15 cellular contexts compared by ENCODE assay signal in the genomic region with DNA sequence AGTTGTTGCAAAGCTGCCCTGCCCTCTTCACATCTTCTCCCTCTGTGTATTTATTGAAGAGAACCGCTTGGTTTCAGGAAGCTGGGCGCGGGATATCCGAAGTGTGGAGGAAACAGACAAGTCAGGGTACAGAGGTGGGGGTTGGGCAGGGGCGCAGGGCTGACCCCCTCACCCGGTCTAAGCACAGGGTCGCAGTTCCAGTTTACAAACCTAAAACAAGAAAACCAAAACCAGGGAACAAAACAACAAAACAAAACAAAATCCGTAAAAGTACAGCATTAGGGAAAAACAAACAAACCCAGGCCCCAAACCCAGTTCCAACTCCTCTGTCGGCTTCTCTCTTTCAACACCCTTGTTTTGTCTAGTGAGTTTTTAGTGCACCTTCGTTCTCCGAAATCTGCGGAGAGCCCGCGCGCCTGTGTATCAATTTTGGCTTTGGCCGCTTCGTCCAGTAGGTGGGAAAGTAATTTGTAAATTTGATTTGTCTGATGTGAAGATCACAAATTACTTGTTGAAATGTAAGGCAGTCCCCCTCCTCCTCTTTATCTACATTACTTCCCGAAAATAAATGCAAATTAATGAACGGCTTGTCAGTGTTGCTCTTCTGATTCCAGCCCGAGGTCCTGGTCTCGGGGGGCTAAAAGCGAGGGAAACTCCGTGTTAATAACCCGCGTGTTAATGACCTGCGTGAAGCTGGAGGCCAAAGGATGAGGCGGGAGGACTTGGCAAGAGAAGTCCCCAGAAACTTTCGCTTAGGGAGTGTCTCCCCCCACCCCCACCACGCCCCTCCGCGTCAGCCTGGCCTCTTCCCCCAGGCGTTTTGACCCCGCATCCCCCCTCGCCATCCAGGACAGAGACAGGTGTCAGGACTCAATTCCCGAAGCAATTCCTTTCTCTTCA. TPM values are rescaled to one million over a fixed set of nuclear protein-coding genes. Genes with fewer than 3 reads are reported as not detected.
DNase-seq lines count a peak whose midpoint lies in the region; ATAC-seq and TF ChIP-seq lines count a peak whose summit lies in the region.
"Had no signal": no experiment of that assay in that cellular context is flagged by ENCODE, and none has a peak within 500 bp of the region (broad histone marks: within the 10 kb centered on the region; RNA-seq: fewer than 3 reads in every experiment).

No MANE protein-coding gene starts in this region.

- H3K36me3 Mint-ChIP-seq in stimulated activated naive CD8-positive, alpha-beta T cell treated with anti-CD3 and anti-CD28 coated beads, Interleukin-15, Interleukin-2, amounts not matched to agents 100 ng/mL and 50 ng/mL, for 24 hours (ENCODE audit: low read depth), result peaks cover 4% of the 10 kb centered on the region
- peaks cover 4% of the 10 kb centered on the region for H3K36me3 Mint-ChIP-seq in activated CD4-positive, alpha-beta memory T cell treated with anti-CD3 and anti-CD28 coated beads for 36 hours
- peaks cover 0 to 4% (median 0%) of the 10 kb centered on the region in 3 donors for H3K36me3 Mint-ChIP-seq in immature natural killer cell
- H3K36me3 Mint-ChIP-seq in type B pancreatic cell, result peaks cover 25% of the 10 kb centered on the region

- peaks cover 57 to 100% (median 96%) of the 10 kb centered on the region in 3 donors for H3K27me3 ChIP-seq in stomach

- H3K4me3 ChIP-seq in stomach, result peak overlapping the region in 2 of 4 donors; percentile 28 to 38

- ATAC-seq in stimulated activated naive CD8-positive, alpha-beta T cell treated with anti-CD3 and anti-CD28 coated beads, Interleukin-15, Interleukin-2, amounts not matched to agents 100 U/mL and 50 U/mL, for 24 hours, result no peak
- ATAC-seq in HG03159 (IDR thresholded peaks at IDR 0.05; ENCODE audit: unreplicated experiment), result no peak
- no peak for ATAC-seq in GM21737 (IDR thresholded peaks at IDR 0.05; ENCODE audit: unreplicated experiment)
- ATAC-seq: activated CD4-positive, CD25-positive, alpha-beta regulatory T cell treated with anti-CD3 and anti-CD28 coated beads, Interleukin-2, amount 50 U/mL, for 24 hours had no signal

- H3K27ac ChIP-seq in stomach, result no peak overlapping the region
- H3K27ac ChIP-seq: adrenal gland, C4-2B, heart left ventricle had no signal

- DNase-seq in stimulated activated naive CD8-positive, alpha-beta T cell treated with anti-CD3 and anti-CD28 coated beads, Interleukin-15, Interleukin-2, amounts not matched to agents 100 U/mL and 50 U/mL, for 24 hours, result no peak
- no peak for DNase-seq in activated CD4-positive, alpha-beta memory T cell treated with anti-CD3 and anti-CD28 coated beads for 36 hours
- DNase-seq in immature natural killer cell (no peak), type B pancreatic cell (ENCODE audit: extremely low spot score, unreplicated experiment) (no peak), stomach (no peak)
- DNase-seq: adrenal gland; effector CD4-positive, alpha-beta T cell; NCI-H510A treated with DMSO at 0.1 percent for 48 hours had no signal

- H3K27ac Mint-ChIP-seq in stimulated activated naive CD8-positive, alpha-beta T cell treated with anti-CD3 and anti-CD28 coated beads, Interleukin-15, Interleukin-2, amounts not matched to agents 100 ng/mL and 50 ng/mL, for 24 hours, result peak overlapping the region; percentile 45
- peak overlapping the region; percentile 7 for H3K27ac Mint-ChIP-seq in activated CD4-positive, alpha-beta memory T cell treated with anti-CD3 and anti-CD28 coated beads for 36 hours
- H3K27ac Mint-ChIP-seq in immature natural killer cell (no peak overlapping the region), type B pancreatic cell (peak overlapping the region; percentile 87)

- peaks cover 88% of the 10 kb centered on the region for H3K27me3 Mint-ChIP-seq in stimulated activated naive CD8-positive, alpha-beta T cell treated with anti-CD3 and anti-CD28 coated beads, Interleukin-15, Interleukin-2, amounts not matched to agents 100 ng/mL and 50 ng/mL, for 24 hours
- peaks cover 74% of the 10 kb centered on the region for H3K27me3 Mint-ChIP-seq in activated CD4-positive, alpha-beta memory T cell treated with anti-CD3 and anti-CD28 coated beads for 36 hours
- H3K27me3 Mint-ChIP-seq in immature natural killer cell (ENCODE audit: low read depth in 3 of 3), result peaks cover 24 to 46% (median 39%) of the 10 kb centered on the region in 3 donors
- peaks cover 95% of the 10 kb centered on the region for H3K27me3 Mint-ChIP-seq in type B pancreatic cell

- H3K9me3 ChIP-seq in stomach, result peaks cover 0 to 42% (median 13%) of the 10 kb centered on the region in 4 donors

- WGBS in stomach, 5 donors, result 16 to 30% (median 26%) methylated on average over 35 of the region's 35 CpGs

- peaks cover 42 to 69% (median 58%) of the 10 kb centered on the region in 4 donors for H3K4me1 ChIP-seq in stomach

- no peaks in the 10 kb centered on the region for H3K36me3 ChIP-seq in stomach
- H3K36me3 ChIP-seq: adrenal gland, heart left ventricle had no signal

- POLR2A ChIA-PET in activated CD4-positive, alpha-beta memory T cell treated with anti-CD3 and anti-CD28 coated beads for 36 hours (lab: Charles Lee), result interaction anchor here (1.0 kb wide), 1 partner anchor 10 kb away, joined by 3 read pairs; no protein-coding TSS in a partner anchor

- H3K9me3 Mint-ChIP-seq in stimulated activated naive CD8-positive, alpha-beta T cell treated with anti-CD3 and anti-CD28 coated beads, Interleukin-15, Interleukin-2, amounts not matched to agents 100 ng/mL and 50 ng/mL, for 24 hours, result peaks cover 4% of the 10 kb centered on the region
- peaks cover 2% of the 10 kb centered on the region for H3K9me3 Mint-ChIP-seq in activated CD4-positive, alpha-beta memory T cell treated with anti-CD3 and anti-CD28 coated beads for 36 hours
- peaks cover 0 to 9% (median under 1%) of the 10 kb centered on the region in 6 donors for H3K9me3 Mint-ChIP-seq in immature natural killer cell
- no peaks in the 10 kb centered on the region for H3K9me3 Mint-ChIP-seq in type B pancreatic cell

- peak overlapping the region; percentile 63 for H3K4me3 Mint-ChIP-seq in stimulated activated naive CD8-positive, alpha-beta T cell treated with anti-CD3 and anti-CD28 coated beads, Interleukin-15, Interleukin-2, amounts not matched to agents 100 ng/mL and 50 ng/mL, for 24 hours
- H3K4me3 Mint-ChIP-seq in activated CD4-positive, alpha-beta memory T cell treated with anti-CD3 and anti-CD28 coated beads for 36 hours, result peak overlapping the region; percentile 1
- H3K4me3 Mint-ChIP-seq in immature natural killer cell (peak overlapping the region in 4 of 5 donors; percentile 14 to 76 (median 44)), type B pancreatic cell (peak overlapping the region; percentile 83)

- peaks cover 59% of the 10 kb centered on the region for H3K4me1 Mint-ChIP-seq in stimulated activated naive CD8-positive, alpha-beta T cell treated with anti-CD3 and anti-CD28 coated beads, Interleukin-15, Interleukin-2, amounts not matched to agents 100 ng/mL and 50 ng/mL, for 24 hours (ENCODE audit: low read depth)
- H3K4me1 Mint-ChIP-seq in activated CD4-positive, alpha-beta memory T cell treated with anti-CD3 and anti-CD28 coated beads for 36 hours (ENCODE audit: low read depth), result peaks cover 59% of the 10 kb centered on the region
- H3K4me1 Mint-ChIP-seq in immature natural killer cell (peaks cover 46 to 63% of the 10 kb centered on the region in 2 donors), type B pancreatic cell (ENCODE audit: unreplicated experiment) (peaks cover 24% of the 10 kb centered on the region)

- TF ChIP-seq POLR2A in stomach (IDR thresholded peaks at IDR 0.05), result no peak

- no peak for TF ChIP-seq EP300 in stomach (IDR thresholded peaks at IDR 0.05)

- CTCF ChIA-PET in activated CD4-positive, alpha-beta memory T cell treated with anti-CD3 and anti-CD28 coated beads for 36 hours (lab: Charles Lee), result no interaction called here

- intact Hi-C loops in activated CD4-positive, alpha-beta memory T cell treated with anti-CD3 and anti-CD28 coated beads for 36 hours (cut with micrococcal nuclease), result loop anchor here (5.0 kb wide), 2 partner anchors 370 to 430 kb away; no protein-coding TSS in a partner anchor
- intact Hi-C loops in stomach (cut with DNase I; ENCODE audit: low total_unique reads), result no loop called here

- TF ChIP-seq CTCF in type B pancreatic cell (conservative IDR thresholded peaks at IDR 0.05) (no peak), stomach (IDR thresholded peaks at IDR 0.05) (no peak)

RNA-seq across cellular contexts. Expression of a gene that starts 6.9 kb away (rescaled TPM):
- not detected for total RNA-seq in activated CD4-positive, alpha-beta memory T cell treated with anti-CD3 and anti-CD28 coated beads for 36 hours
- polyA plus RNA-seq in immature natural killer cell (not detected), stomach (under 1 TPM in 2 of 3 donors, not detected in 1; 0.10 to 0.25 TPM)
- total RNA-seq in type B pancreatic cell (ENCODE audit: low replicate concordance) (10.4 and 31.9 TPM in 2 replicates), stomach (not detected)
- total RNA-seq: adrenal gland, right cardiac atrium had no signal
- polyA plus RNA-seq: heart left ventricle, right cardiac atrium had no signal

Comparison
In these comparisons a context has a peak if more than half of its experiments do, and no peak if none do; other contexts are left out.
1. H3K27ac Mint-ChIP-seq: peak in stimulated activated naive CD8-positive, alpha-beta T cell treated with anti-CD3 and anti-CD28 coated beads, Interleukin-15, Interleukin-2, amounts not matched to agents 100 ng/mL and 50 ng/mL, for 24 hours (single experiment), activated CD4-positive, alpha-beta memory T cell treated with anti-CD3 and anti-CD28 coated beads for 36 hours (single experiment) and type B pancreatic cell (single experiment); none in immature natural killer cell (0 of 6).
2. H3K4me3 Mint-ChIP-seq: peak in every context shown above with its lines; median percentile 83 in type B pancreatic cell; 63 in stimulated activated naive CD8-positive, alpha-beta T cell treated with anti-CD3 and anti-CD28 coated beads, Interleukin-15, Interleukin-2, amounts not matched to agents 100 ng/mL and 50 ng/mL, for 24 hours; 44 in immature natural killer cell; 1 in activated CD4-positive, alpha-beta memory T cell treated with anti-CD3 and anti-CD28 coated beads for 36 hours.
3. RNA of a gene that starts 6.9 kb away (total RNA-seq): 10.4 to 31.9 TPM in type B pancreatic cell; not detected in activated CD4-positive, alpha-beta memory T cell treated with anti-CD3 and anti-CD28 coated beads for 36 hours and not detected in stomach; every median in the first group is over 10 times any median in the second.